Comparison of ENCODE assay signal across 13 cellular contexts in genomic region chr6:18506387-18507017, GRCh38.
A peak's percentile ranks its signal among the peaks of the same experiment; 100 is the strongest.
DNase-seq lines count a peak whose midpoint lies in the region; ATAC-seq and TF ChIP-seq lines count a peak whose summit lies in the region.
"Had no signal": no experiment of that assay in that cellular context is flagged by ENCODE, and none has a peak within 500 bp of the region (broad histone marks: within the 10 kb centered on the region; RNA-seq: fewer than 3 reads in every experiment).

No MANE protein-coding gene starts in this region.

- POLR2A ChIA-PET in HEK293 (lab: Yijun Ruan, JAX) = interaction anchor here (0.7 kb wide), 1 partner anchor 856 kb away, joined by 3 read pairs; no protein-coding TSS in a partner anchor

- TF ChIP-seq CTCF in BE2C (IDR thresholded peaks at IDR 0.05; ENCODE audit: low read depth, low read length) (no peak), HEK293 (tag by site-specific recombination; IDR thresholded peaks at IDR 0.05) (no peak), fibroblast of mammary gland (conservative IDR thresholded peaks at IDR 0.05; ENCODE audit: control insufficient read depth, insufficient read depth, low read depth, low read length) (no peak)

- no peak for ATAC-seq in HG03521 (IDR thresholded peaks at IDR 0.05; ENCODE audit: unreplicated experiment)
- ATAC-seq in HG03565 (IDR thresholded peaks at IDR 0.05; ENCODE audit: unreplicated experiment) = no peak
- ATAC-seq in HG02678 (IDR thresholded peaks at IDR 0.05; ENCODE audit: unreplicated experiment) = no peak
- ATAC-seq: natural killer cell treated with Interleukin-12 subunit alpha and Interleukin-12 subunit beta and Interleukin-15 and Interleukin-18, amount 100 ng/mL, for 72 hours had no signal

- H3K4me1 ChIP-seq in BE2C = no peaks in the 10 kb centered on the region
- H3K4me1 ChIP-seq in HEK293 (ENCODE audit: control insufficient read depth, insufficient read depth, low read length) = no peaks in the 10 kb centered on the region

- H3K27ac ChIP-seq in HEK293 (ENCODE audit: extremely low read depth, low read depth, low read length) = no peak overlapping the region

- H3K36me3 ChIP-seq in BE2C = no peaks in the 10 kb centered on the region
- no peaks in the 10 kb centered on the region for H3K36me3 ChIP-seq in HEK293 (ENCODE audit: control insufficient read depth in 2 of 2, insufficient read depth in 1 of 2, low read length in 2 of 2)

- H3K9me3 ChIP-seq in BE2C = no peaks in the 10 kb centered on the region
- H3K9me3 ChIP-seq in HEK293 (ENCODE audit: control insufficient read depth, insufficient read depth, low read depth, low read length) = no peaks in the 10 kb centered on the region

- CTCF ChIA-PET in HEK293 (lab: Yijun Ruan, JAX) = interaction anchor here (0.6 to 9.6 kb wide), 10 partner anchors 9 to 1661 kb away, joined by 3 to 252 read pairs (median 4); partner anchors contain the start of gene RNF144B

- no peaks in the 10 kb centered on the region for H3K27me3 ChIP-seq in BE2C

- DNase-seq in BE2C (peak; percentile 45), NCI-H82 (lab: John Stamatoyannopoulos, UW) (peak; percentile 95), fibroblast of mammary gland (ENCODE audit: low read depth) (peak; percentile 4)
- no peak for DNase-seq in stimulated activated CD4-positive, alpha-beta T cell treated with anti-CD3 and anti-CD28 coated beads, Interleukin-4, amount 100 ng/mL, for 24 hours
- DNase-seq: activated CD4-positive, alpha-beta T cell treated with anti-CD3 and anti-CD28 coated beads, Interleukin-2, amount 50 U/mL, for 1 hour; activated naive CD4-positive, alpha-beta T cell treated with anti-CD3 and anti-CD28 coated beads, Interleukin-2, amount 10 ng/mL, durations not matched to agents 7 days and 5 days; activated T-cell treated with anti-CD3 and anti-CD28 coated beads for 4 hours; cortex of kidney had no signal

- H3K4me3 ChIP-seq in BE2C (ENCODE audit: low read depth, low read length) (peak overlapping the region; percentile 64), HEK293 (ENCODE audit: low read depth, low read length) (no peak overlapping the region; the same call in 1 of the 2 replicates), fibroblast of mammary gland (ENCODE audit: control insufficient read depth, low read depth, low read length) (no peak overlapping the region)

TF ChIP-seq in HEK293, 187 proteins besides CTCF, POLR2A, EP300 and RAD21:
- TF ChIP-seq ZNF704 (tag by site-specific recombination; IDR thresholded peaks at IDR 0.05) (no peak), TRIM28 (IDR thresholded peaks at IDR 0.05; ENCODE audit: borderline replicate concordance, low read length) (peak; percentile 68; the same call in 1 of the 2 replicates), SP7 (tag by site-specific recombination; IDR thresholded peaks at IDR 0.05) (no peak)
